Comparison of ENCODE assay signal across 24 cellular contexts in the genomic region with DNA sequence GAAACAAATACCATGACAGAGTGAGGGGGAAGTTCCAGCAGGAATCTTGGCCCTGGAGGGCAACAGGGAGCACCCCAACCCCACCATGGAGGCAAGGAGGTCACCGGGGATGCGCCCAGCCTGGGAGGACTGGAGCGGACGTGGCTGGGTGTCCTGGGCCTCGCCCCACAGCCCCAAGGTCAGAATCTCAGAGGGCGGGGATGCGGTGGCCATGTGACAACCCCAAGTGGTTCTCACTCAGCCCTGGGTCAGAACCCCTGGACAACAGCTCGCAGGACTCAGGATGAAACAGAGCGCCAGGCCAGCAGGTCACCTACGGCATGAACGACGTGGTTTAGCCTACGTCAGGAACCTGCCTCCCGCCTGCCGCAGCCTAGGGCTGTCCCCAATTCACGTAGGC.
"Had no signal": no experiment of that assay in that cellular context is flagged by ENCODE, and none has a peak within 500 bp of the region (broad histone marks: within the 10 kb centered on the region; RNA-seq: fewer than 3 reads in every experiment).

No MANE protein-coding gene starts in this region.

- H3K27ac Mint-ChIP-seq: dendritic cell treated with granulocyte-macrophage colony-stimulating factor and Interleukin-4, amounts not matched to agents 40 ng/mL and 50 ng/mL, for 4 days; effector memory CD8-positive, alpha-beta T cell; endodermal cell; memory B cell had no signal

- H3K4me3 Mint-ChIP-seq: dendritic cell treated with granulocyte-macrophage colony-stimulating factor and Interleukin-4, amounts not matched to agents 40 ng/mL and 50 ng/mL, for 4 days; effector memory CD8-positive, alpha-beta T cell; endodermal cell; memory B cell had no signal

- H3K4me1 Mint-ChIP-seq: endodermal cell, memory B cell had no signal

- H3K4me1 ChIP-seq: colonic mucosa, gastrocnemius medialis, heart right ventricle, left lung had no signal

- H3K36me3 ChIP-seq: colonic mucosa, esophagus squamous epithelium, gastrocnemius medialis, heart right ventricle, left lung had no signal

- H3K9me3 ChIP-seq: colonic mucosa, esophagus squamous epithelium, gastrocnemius medialis, heart right ventricle, left lung had no signal

- DNase-seq: colonic mucosa; cortex of kidney; effector CD8-positive, alpha-beta T cell; effector memory CD8-positive, alpha-beta T cell; endodermal cell; erythroblast; esophagus squamous epithelium; foreskin fibroblast; foreskin melanocyte; gastrocnemius medialis; glutamatergic neuron; heart right ventricle; hippocampal formation; left cardiac atrium; left lung; left ventricle myocardium superior; mammary epithelial cell; mesendoderm; midbrain had no signal

- H3K4me3 ChIP-seq: colonic mucosa, esophagus squamous epithelium, gastrocnemius medialis, heart right ventricle, left lung, lung had no signal

- H3K36me3 Mint-ChIP-seq: memory B cell had no signal

- H3K27ac ChIP-seq: colonic mucosa, epithelial cell of prostate, esophagus squamous epithelium, gastrocnemius medialis, heart right ventricle, left lung had no signal

- H3K9me3 Mint-ChIP-seq: dendritic cell treated with granulocyte-macrophage colony-stimulating factor and Interleukin-4, amounts not matched to agents 40 ng/mL and 50 ng/mL, for 4 days; effector memory CD8-positive, alpha-beta T cell had no signal

- H3K27me3 ChIP-seq: colonic mucosa, gastrocnemius medialis had no signal

- ATAC-seq: effector memory CD8-positive, alpha-beta T cell; esophagus mucosa; gastrocnemius medialis; heart right ventricle; left cardiac atrium; left lung; left ventricle myocardium superior had no signal
